Comparison of ENCODE assay signal across 2 cellular contexts in the genomic region with DNA sequence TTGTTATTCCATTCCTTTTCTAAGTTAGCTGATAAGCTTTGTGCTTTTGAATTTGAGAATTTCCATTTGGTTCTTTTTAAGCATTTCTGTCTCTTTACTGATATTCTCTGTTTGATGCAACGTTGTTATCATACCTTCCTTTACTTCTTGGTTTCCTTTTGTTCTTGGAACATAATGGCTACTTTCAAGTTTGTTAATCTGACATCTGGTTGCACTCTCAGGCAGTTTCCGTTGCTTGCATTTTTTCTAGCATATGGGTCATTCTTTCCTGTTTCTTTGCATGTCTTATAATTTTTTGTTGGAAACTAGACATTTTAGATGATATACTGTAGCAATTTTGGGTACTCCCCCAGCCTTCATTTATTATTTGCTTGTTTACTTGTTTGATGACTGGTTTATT.
TF ChIP-seq lines count a peak whose summit lies in the region.

No MANE protein-coding gene starts in this region.

TF ChIP-seq in WTC11, 78 proteins besides CTCF, POLR2A, EP300 and RAD21:
- no peak for TF ChIP-seq TEAD4 (CRISPR knock-in tag; IDR thresholded peaks at IDR 0.05)
- no peak for TF ChIP-seq MLX (CRISPR knock-in tag; IDR thresholded peaks at IDR 0.05)
- TF ChIP-seq, protein P1, sequence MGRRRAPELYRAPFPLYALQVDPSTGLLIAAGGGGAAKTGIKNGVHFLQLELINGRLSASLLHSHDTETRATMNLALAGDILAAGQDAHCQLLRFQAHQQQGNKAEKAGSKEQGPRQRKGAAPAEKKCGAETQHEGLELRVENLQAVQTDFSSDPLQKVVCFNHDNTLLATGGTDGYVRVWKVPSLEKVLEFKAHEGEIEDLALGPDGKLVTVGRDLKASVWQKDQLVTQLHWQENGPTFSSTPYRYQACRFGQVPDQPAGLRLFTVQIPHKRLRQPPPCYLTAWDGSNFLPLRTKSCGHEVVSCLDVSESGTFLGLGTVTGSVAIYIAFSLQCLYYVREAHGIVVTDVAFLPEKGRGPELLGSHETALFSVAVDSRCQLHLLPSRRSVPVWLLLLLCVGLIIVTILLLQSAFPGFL (CRISPR knock-in tag; IDR thresholded peaks at IDR 0.05; ENCODE audit: borderline replicate concordance): no peak
- TF ChIP-seq, protein P2, sequence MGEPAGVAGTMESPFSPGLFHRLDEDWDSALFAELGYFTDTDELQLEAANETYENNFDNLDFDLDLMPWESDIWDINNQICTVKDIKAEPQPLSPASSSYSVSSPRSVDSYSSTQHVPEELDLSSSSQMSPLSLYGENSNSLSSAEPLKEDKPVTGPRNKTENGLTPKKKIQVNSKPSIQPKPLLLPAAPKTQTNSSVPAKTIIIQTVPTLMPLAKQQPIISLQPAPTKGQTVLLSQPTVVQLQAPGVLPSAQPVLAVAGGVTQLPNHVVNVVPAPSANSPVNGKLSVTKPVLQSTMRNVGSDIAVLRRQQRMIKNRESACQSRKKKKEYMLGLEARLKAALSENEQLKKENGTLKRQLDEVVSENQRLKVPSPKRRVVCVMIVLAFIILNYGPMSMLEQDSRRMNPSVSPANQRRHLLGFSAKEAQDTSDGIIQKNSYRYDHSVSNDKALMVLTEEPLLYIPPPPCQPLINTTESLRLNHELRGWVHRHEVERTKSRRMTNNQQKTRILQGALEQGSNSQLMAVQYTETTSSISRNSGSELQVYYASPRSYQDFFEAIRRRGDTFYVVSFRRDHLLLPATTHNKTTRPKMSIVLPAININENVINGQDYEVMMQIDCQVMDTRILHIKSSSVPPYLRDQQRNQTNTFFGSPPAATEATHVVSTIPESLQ (CRISPR knock-in tag; IDR thresholded peaks at IDR 0.05): no peak
- TF ChIP-seq CREB1 (CRISPR knock-in tag; IDR thresholded peaks at IDR 0.05): no peak
- TF ChIP-seq ZMAT4 (CRISPR knock-in tag; IDR thresholded peaks at IDR 0.05): no peak

TF ChIP-seq in endothelial cell of umbilical vein, 7 proteins besides CTCF, POLR2A, EP300 and RAD21:
- TF ChIP-seq MYC (IDR thresholded peaks at IDR 0.05; ENCODE audit: low read depth, low read length): no peak
- TF ChIP-seq POLR2AphosphoS5 (IDR thresholded peaks at IDR 0.05; ENCODE audit: insufficient read depth, low read depth, low read length): no peak
- TF ChIP-seq JUN (IDR thresholded peaks at IDR 0.05; ENCODE audit: borderline replicate concordance, insufficient read depth, insufficient read length, low read depth): no peak
- no peak for TF ChIP-seq MAX (IDR thresholded peaks at IDR 0.05; ENCODE audit: insufficient read depth, insufficient read length)
- no peak for TF ChIP-seq GATA2 (IDR thresholded peaks at IDR 0.05; ENCODE audit: insufficient read depth, insufficient read length, low read depth, low read length)
- TF ChIP-seq EZH2 (IDR thresholded peaks at IDR 0.05; ENCODE audit: borderline replicate concordance, low read depth, low read length, severe bottlenecking): no peak
- no peak for TF ChIP-seq FOS (IDR thresholded peaks at IDR 0.05; ENCODE audit: borderline replicate concordance, insufficient read depth, low read length)
